In genomic region chr13:41011382-41011956, GRCh38 we compare ENCODE assay signal across 22 cellular contexts. TPM values are rescaled to one million over a fixed set of nuclear protein-coding genes. Genes with fewer than 3 reads are reported as not detected.
DNase-seq lines count a peak whose midpoint lies in the region; ATAC-seq and TF ChIP-seq lines count a peak whose summit lies in the region.
"Had no signal": no experiment of that assay in that cellular context is flagged by ENCODE, and none has a peak within 500 bp of the region (broad histone marks: within the 10 kb centered on the region; RNA-seq: fewer than 3 reads in every experiment).

No MANE protein-coding gene starts in this region.

- H3K27ac Mint-ChIP-seq in activated naive CD4-positive, alpha-beta T cell treated with anti-CD3 and anti-CD28 coated beads for 36 hours = peak overlapping the region; percentile 68
- H3K27ac Mint-ChIP-seq in activated naive CD8-positive, alpha-beta T cell treated with anti-CD3 and anti-CD28 coated beads, Interleukin-2, amount 50 U/mL, for 24 hours = peak overlapping the region; percentile 68
- H3K27ac Mint-ChIP-seq in progenitor cell of endocrine pancreas (peak overlapping the region; percentile 88), MCF 10A (ENCODE audit: low read depth, unreplicated experiment) (no peak overlapping the region)

- CTCF ChIA-PET in activated naive CD4-positive, alpha-beta T cell treated with anti-CD3 and anti-CD28 coated beads for 36 hours (lab: Charles Lee) = interaction anchor here (1.0 to 3.0 kb wide), 8 partner anchors 9 to 45 kb away, joined by 3 to 17 read pairs (median 4); no protein-coding TSS in a partner anchor
- CTCF ChIA-PET in MCF 10A (lab: Yijun Ruan, JAX) = no interaction called here

- no peak for ATAC-seq in activated naive CD8-positive, alpha-beta T cell treated with anti-CD3 and anti-CD28 coated beads, Interleukin-2, amount 50 U/mL, for 24 hours
- ATAC-seq in left lobe of liver (no peak), GM21515 (IDR thresholded peaks at IDR 0.05; ENCODE audit: unreplicated experiment) (no peak)
- ATAC-seq: HCT116 had no signal

- no peaks in the 10 kb centered on the region for H3K27me3 Mint-ChIP-seq in activated naive CD4-positive, alpha-beta T cell treated with anti-CD3 and anti-CD28 coated beads for 36 hours (ENCODE audit: low read depth)
- H3K27me3 Mint-ChIP-seq in activated naive CD8-positive, alpha-beta T cell treated with anti-CD3 and anti-CD28 coated beads, Interleukin-2, amount 50 U/mL, for 24 hours = no peaks in the 10 kb centered on the region
- no peaks in the 10 kb centered on the region for H3K27me3 Mint-ChIP-seq in progenitor cell of endocrine pancreas
- H3K27me3 Mint-ChIP-seq in MCF 10A (ENCODE audit: insufficient read depth, unreplicated experiment) = no peaks in the 10 kb centered on the region

- peaks cover 23% of the 10 kb centered on the region for H3K36me3 Mint-ChIP-seq in activated naive CD4-positive, alpha-beta T cell treated with anti-CD3 and anti-CD28 coated beads for 36 hours (ENCODE audit: low read depth)
- H3K36me3 Mint-ChIP-seq in activated naive CD8-positive, alpha-beta T cell treated with anti-CD3 and anti-CD28 coated beads, Interleukin-2, amount 50 U/mL, for 24 hours (ENCODE audit: low read depth) = peaks cover 33% of the 10 kb centered on the region
- H3K36me3 Mint-ChIP-seq in progenitor cell of endocrine pancreas (ENCODE audit: insufficient read depth) (peaks cover 11% of the 10 kb centered on the region), MCF 10A (ENCODE audit: insufficient read depth, unreplicated experiment) (peaks cover 18% of the 10 kb centered on the region)

- H3K9me3 Mint-ChIP-seq in activated naive CD4-positive, alpha-beta T cell treated with anti-CD3 and anti-CD28 coated beads for 36 hours = no peaks in the 10 kb centered on the region
- no peaks in the 10 kb centered on the region for H3K9me3 Mint-ChIP-seq in activated naive CD8-positive, alpha-beta T cell treated with anti-CD3 and anti-CD28 coated beads, Interleukin-2, amount 50 U/mL, for 24 hours
- H3K9me3 Mint-ChIP-seq in progenitor cell of endocrine pancreas (ENCODE audit: low read depth) (no peaks in the 10 kb centered on the region), MCF 10A (ENCODE audit: unreplicated experiment) (no peaks in the 10 kb centered on the region)
- H3K9me3 Mint-ChIP-seq: neural crest cell had no signal

- TF ChIP-seq CTCF in NB4 (IDR thresholded peaks at IDR 0.05; ENCODE audit: low read depth, low read length) = no peak
- TF ChIP-seq CTCF in progenitor cell of endocrine pancreas (IDR thresholded peaks at IDR 0.05; ENCODE audit: unreplicated experiment) = no peak
- no peak for TF ChIP-seq CTCF in MCF 10A (IDR thresholded peaks at IDR 0.05; ENCODE audit: unreplicated experiment)

- no peak for TF ChIP-seq POLR2A in NB4 (IDR thresholded peaks at IDR 0.05; ENCODE audit: extremely low read depth, insufficient read length)

- H3K4me3 ChIP-seq in NB4 (ENCODE audit: low read depth, low read length) = peak overlapping the region; percentile 7
- H3K4me3 ChIP-seq: lung, SJCRH30 had no signal

- POLR2A ChIA-PET in MCF 10A (lab: Yijun Ruan, JAX) = interaction anchor here (0.7 to 11.0 kb wide), 5 partner anchors 9 to 46 kb away, joined by 3 to 283 read pairs (median 5); partner anchors contain the start of gene WBP4

- intact Hi-C loops in activated naive CD4-positive, alpha-beta T cell treated with anti-CD3 and anti-CD28 coated beads for 36 hours (cut with micrococcal nuclease) = loop anchor here (10.0 kb wide), 1 partner anchor 1977 kb away; the partner anchor contains the start of genes NHLRC3 and PROSER1
- intact Hi-C loops in MCF 10A (cut with micrococcal nuclease) = no loop called here

- no peak for DNase-seq in activated naive CD4-positive, alpha-beta T cell treated with anti-CD3 and anti-CD28 coated beads for 36 hours
- no peak for DNase-seq in activated naive CD4-positive, alpha-beta T cell treated with Interleukin-2 at 50 U/mL for 16 hours
- DNase-seq in NB4 (ENCODE audit: low read depth) (no peak), progenitor cell of endocrine pancreas (ENCODE audit: low spot score, unreplicated experiment) (no peak), MCF 10A (ENCODE audit: unreplicated experiment) (no peak), left lobe of liver (ENCODE audit: low spot score) (no peak)
- no peak for DNase-seq in activated naive CD8-positive, alpha-beta T cell treated with anti-CD3 and anti-CD28 coated beads, Interleukin-2, amount 50 U/mL, for 24 hours
- DNase-seq: activated CD4-positive, CD25-positive, alpha-beta regulatory T cell treated with anti-CD3 and anti-CD28 coated beads, Interleukin-2, amount 50 U/mL, for 72 hours; Caco-2; caudate nucleus; glutamatergic neuron; MM.1S; NCI-H2029; NCI-H524; SJCRH30; stimulated activated CD4-positive, alpha-beta T cell treated with anti-CD3 and anti-CD28 coated beads, Interleukin-12 subunit alpha, Interleukin-12 subunit beta, amount 100 ng/mL, for 4 hours; stimulated activated naive CD4-positive, alpha-beta T cell treated with Interleukin-2 at 50 U/mL for 16 hours; T-helper 9 cell had no signal

- no TSS peak for BruUV-seq in MCF 10A (replicated peaks; lab: Mats Ljungman, UMichigan)

- H3K4me1 Mint-ChIP-seq in activated naive CD4-positive, alpha-beta T cell treated with anti-CD3 and anti-CD28 coated beads for 36 hours (ENCODE audit: low read depth) = peaks cover 65% of the 10 kb centered on the region
- peaks cover 79% of the 10 kb centered on the region for H3K4me1 Mint-ChIP-seq in activated naive CD8-positive, alpha-beta T cell treated with anti-CD3 and anti-CD28 coated beads, Interleukin-2, amount 50 U/mL, for 24 hours
- H3K4me1 Mint-ChIP-seq in progenitor cell of endocrine pancreas (ENCODE audit: low read depth) (peaks cover 34% of the 10 kb centered on the region), MCF 10A (ENCODE audit: insufficient read depth, unreplicated experiment) (peaks cover 36% of the 10 kb centered on the region)

- H3K4me3 Mint-ChIP-seq in activated naive CD4-positive, alpha-beta T cell treated with anti-CD3 and anti-CD28 coated beads for 36 hours = no peak overlapping the region
- no peak overlapping the region for H3K4me3 Mint-ChIP-seq in activated naive CD8-positive, alpha-beta T cell treated with anti-CD3 and anti-CD28 coated beads, Interleukin-2, amount 50 U/mL, for 24 hours
- no peak overlapping the region for H3K4me3 Mint-ChIP-seq in progenitor cell of endocrine pancreas (ENCODE audit: low read depth)
- H3K4me3 Mint-ChIP-seq in MCF 10A (ENCODE audit: unreplicated experiment) = no peak overlapping the region
- H3K4me3 Mint-ChIP-seq: neural crest cell had no signal

RNA-seq across cellular contexts. Expression of gene ELF1, which starts 7.6 kb away (rescaled TPM):
- total RNA-seq in activated naive CD4-positive, alpha-beta T cell treated with anti-CD3 and anti-CD28 coated beads for 36 hours = 10 to 100 TPM; 61.7 to 62.3 TPM
- total RNA-seq in progenitor cell of endocrine pancreas = 87.7 and 89.7 TPM in 2 replicates
- 73.7 and 82.1 TPM in 2 replicates for total RNA-seq in MCF 10A (2022)
- total RNA-seq in left lobe of liver = 22.2 TPM

RNA-seq across cellular contexts. Expression of gene WBP4, which starts 49.8 kb away (rescaled TPM):
- 1 to 10 TPM; 8.1 to 8.2 TPM for total RNA-seq in activated naive CD4-positive, alpha-beta T cell treated with anti-CD3 and anti-CD28 coated beads for 36 hours
- 11.0 and 12.1 TPM in 2 replicates for total RNA-seq in progenitor cell of endocrine pancreas
- total RNA-seq in MCF 10A (2022) = 14.7 and 16.0 TPM in 2 replicates
- 3.9 TPM for total RNA-seq in left lobe of liver
